Comparison of ENCODE assay signal across 13 cellular contexts in the genomic region with DNA sequence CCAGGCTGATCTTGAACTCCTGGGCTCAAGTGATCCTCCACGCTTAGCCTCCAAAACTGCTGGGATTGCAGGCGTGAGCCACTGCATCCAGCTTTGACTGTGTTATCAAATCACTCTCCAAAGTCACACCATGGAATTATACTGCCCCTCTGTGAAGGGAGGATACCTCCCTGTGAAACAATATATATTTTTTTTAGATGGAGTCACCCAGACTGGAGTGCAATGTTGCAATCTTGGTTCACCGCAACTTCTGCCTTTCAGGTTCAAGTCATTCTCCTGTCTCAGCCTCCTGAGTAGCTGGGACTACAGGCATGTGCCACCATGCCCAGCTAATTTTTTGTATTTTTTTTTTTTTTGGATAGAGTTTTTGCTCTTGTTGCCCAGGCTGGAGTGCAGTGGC.
"Had no signal": no experiment of that assay in that cellular context is flagged by ENCODE, and none has a peak within 500 bp of the region (broad histone marks: within the 10 kb centered on the region; RNA-seq: fewer than 3 reads in every experiment).

No MANE protein-coding gene starts in this region.

- H3K9me3 Mint-ChIP-seq: activated naive CD4-positive, alpha-beta T cell treated with anti-CD3 and anti-CD28 coated beads for 36 hours; WTC11 had no signal

- DNase-seq: activated CD4-positive, alpha-beta T cell treated with anti-CD3 and anti-CD28 coated beads, Interleukin-2, amount 10 ng/mL, durations not matched to agents 24 days and 14 days; activated naive CD4-positive, alpha-beta T cell treated with anti-CD3 and anti-CD28 coated beads for 36 hours; esophagus squamous epithelium; foreskin fibroblast; left colon; mesendoderm; nephron progenitor cell; stimulated activated CD4-positive, alpha-beta T cell treated with anti-CD3 and anti-CD28 coated beads, Interleukin-15, amount 100 ng/mL, for 24 hours; stimulated activated CD4-positive, alpha-beta T cell treated with anti-CD3 and anti-CD28 coated beads, Interleukin-4, amount 100 ng/mL, for 4 hours; stomach had no signal

- H3K9me3 ChIP-seq: esophagus squamous epithelium, stomach, thoracic aorta had no signal

- H3K27me3 ChIP-seq: cardiac muscle cell, esophagus squamous epithelium, stomach had no signal

- ATAC-seq: left colon, WTC11 had no signal

- H3K36me3 ChIP-seq: cardiac muscle cell had no signal

- H3K27me3 Mint-ChIP-seq: activated CD4-positive, alpha-beta T cell treated with anti-CD3 and anti-CD28 coated beads, Interleukin-2, amount 10 ng/mL, durations not matched to agents 24 days and 14 days had no signal

- H3K4me3 Mint-ChIP-seq: activated CD4-positive, alpha-beta T cell treated with anti-CD3 and anti-CD28 coated beads, Interleukin-2, amount 10 ng/mL, durations not matched to agents 24 days and 14 days; activated naive CD4-positive, alpha-beta T cell treated with anti-CD3 and anti-CD28 coated beads for 36 hours; nephron progenitor cell; WTC11 had no signal

- H3K4me1 Mint-ChIP-seq: nephron progenitor cell, WTC11 had no signal

- H3K27ac ChIP-seq: cardiac muscle cell, esophagus squamous epithelium, thoracic aorta had no signal

- H3K4me3 ChIP-seq: cardiac muscle cell, esophagus squamous epithelium, stomach, thoracic aorta had no signal

- H3K27ac Mint-ChIP-seq: activated CD4-positive, alpha-beta T cell treated with anti-CD3 and anti-CD28 coated beads, Interleukin-2, amount 10 ng/mL, durations not matched to agents 24 days and 14 days; activated naive CD4-positive, alpha-beta T cell treated with anti-CD3 and anti-CD28 coated beads for 36 hours; nephron progenitor cell; WTC11 had no signal

- H3K4me1 ChIP-seq: esophagus squamous epithelium, stomach had no signal
